ENCODE assay signal across 10 cellular contexts in genomic region chr5:171521219-171521633, GRCh38.
DNase-seq lines count a peak whose midpoint lies in the region; ATAC-seq, FAIRE-seq and TF ChIP-seq lines count a peak whose summit lies in the region.
"Had no signal": no experiment of that assay in that cellular context is flagged by ENCODE, and none has a peak within 500 bp of the region (broad histone marks: within the 10 kb centered on the region; RNA-seq: fewer than 3 reads in every experiment).

No MANE protein-coding gene starts in this region.

- intact Hi-C loops in prostate gland (cut with DNase I), result loop anchor here (10.0 kb wide), 1 partner anchor 74 kb away; no protein-coding TSS in a partner anchor

- H3K27me3 ChIP-seq in foreskin keratinocyte (no peaks in the 10 kb centered on the region), prostate gland (replicated peaks; ENCODE audit: insufficient read depth) (peaks cover 3% of the 10 kb centered on the region)

- no peak overlapping the region for H3K4me3 ChIP-seq in prostate gland
- H3K4me3 ChIP-seq: SK-N-MC had no signal

- no peaks in the 10 kb centered on the region for H3K9me3 ChIP-seq in prostate gland

- WGBS in prostate gland, result 19% methylated on average over 1 of the region's 1 CpG

- DNase-seq in EH (ENCODE audit: low read depth) (peak; percentile 96), SW 1271 (lab: John Stamatoyannopoulos, UW) (peak; percentile 74 to 80), foreskin keratinocyte (peak; percentile 86 to 95), prostate gland (ENCODE audit: low spot score) (no peak), GM12891 (ENCODE audit: insufficient read length, low spot score) (no peak), RPMI8226 (no peak)
- DNase-seq in stimulated activated CD4-positive, alpha-beta T cell treated with anti-CD3 and anti-CD28 coated beads, Interleukin-4, amount 100 ng/mL, for 4 hours, result no peak
- DNase-seq: GF-D8 had no signal

- FAIRE-seq in GM12891 (lab: Jason Lieb, UNC), result no peak

- no peaks in the 10 kb centered on the region for H3K36me3 ChIP-seq in prostate gland

- TF ChIP-seq CTCF in foreskin keratinocyte (conservative IDR thresholded peaks at IDR 0.05) (peak; percentile 38), prostate gland (IDR thresholded peaks at IDR 0.05) (no peak)

- H3K27ac ChIP-seq in foreskin keratinocyte (no peak overlapping the region), prostate gland (peak overlapping the region; percentile 33 to 58)
- H3K27ac ChIP-seq: SK-N-MC had no signal

- H3K4me1 ChIP-seq in foreskin keratinocyte, result peaks cover 21% of the 10 kb centered on the region
- no peaks in the 10 kb centered on the region for H3K4me1 ChIP-seq in prostate gland (replicated peaks)

- ATAC-seq in foreskin keratinocyte (peak; percentile 97), HG02759 (IDR thresholded peaks at IDR 0.05; ENCODE audit: unreplicated experiment) (no peak)

- no peak for TF ChIP-seq POLR2A in prostate gland (IDR thresholded peaks at IDR 0.05)
- TF ChIP-seq POLR2A in GM12891 (IDR thresholded peaks at IDR 0.05; ENCODE audit: low read depth, low read length), result no peak

TF ChIP-seq in GM12891, 5 proteins besides CTCF, POLR2A, EP300 and RAD21:
- no peak for TF ChIP-seq POU2F2 (IDR thresholded peaks at IDR 0.05; ENCODE audit: low read depth, low read length)
- no peak for TF ChIP-seq SPI1 (IDR thresholded peaks at IDR 0.05; ENCODE audit: low read depth, low read length)
- no peak for TF ChIP-seq PAX5 (IDR thresholded peaks at IDR 0.05; ENCODE audit: insufficient read depth, low read length, severe bottlenecking)
- no peak for TF ChIP-seq POLR2AphosphoS5 (IDR thresholded peaks at IDR 0.05; ENCODE audit: low read depth, low read length)
- TF ChIP-seq TAF1 (IDR thresholded peaks at IDR 0.05; ENCODE audit: low read depth, low read length), result no peak

Comparison
In these comparisons a context has a peak if more than half of its experiments do, and no peak if none do; other contexts are left out.
1. DNase-seq: peak in EH (single experiment), SW 1271 (2 of 2) and foreskin keratinocyte (2 of 2); none in prostate gland (single experiment), GM12891 (single experiment), stimulated activated CD4-positive, alpha-beta T cell treated with anti-CD3 and anti-CD28 coated beads, Interleukin-4, amount 100 ng/mL, for 4 hours (0 of 2) and RPMI8226 (single experiment).